ENCODE assay signal across 29 cellular contexts in genomic region chr15:63136742-63137141, GRCh38. TPM values are rescaled to one million over a fixed set of nuclear protein-coding genes. Genes with fewer than 3 reads are reported as not detected.
DNase-seq lines count a peak whose midpoint lies in the region; ATAC-seq, FAIRE-seq and TF ChIP-seq lines count a peak whose summit lies in the region.
"Had no signal": no experiment of that assay in that cellular context is flagged by ENCODE, and none has a peak within 500 bp of the region (broad histone marks: within the 10 kb centered on the region; RNA-seq: fewer than 3 reads in every experiment).

No MANE protein-coding gene starts in this region.

- FAIRE-seq in keratinocyte (lab: Jason Lieb, UNC): peak; percentile 13
- FAIRE-seq: colon had no signal

- no TSS peak for BruUV-seq in mammary epithelial cell (replicated peaks; lab: Mats Ljungman, UMichigan)

- no peaks in the 10 kb centered on the region for H3K9me2 ChIP-seq in SK-N-SH

- in situ Hi-C loops in mammary epithelial cell (cut with MboI; ENCODE audit: low sequenced_read_pairs in 2 of 2): no loop called here

- H3K4me2 ChIP-seq in SK-N-SH: 0 out of 2 replicates have a peak overlapping the region, but pooled peaks have one; percentile 5
- H3K4me2 ChIP-seq in mammary epithelial cell (ENCODE audit: insufficient read depth, low read depth, low read length): no peak overlapping the region
- H3K4me2 ChIP-seq in keratinocyte (ENCODE audit: control insufficient read depth, extremely low read depth, insufficient read depth, low read depth, low read length): no peak overlapping the region
- H3K4me2 ChIP-seq: neural progenitor cell, smooth muscle cell had no signal

- 96% methylated on average over 2 of the region's 2 CpGs for WGBS in SK-N-SH (ENCODE audit: low lambda C conversion rate)
- WGBS in mammary epithelial cell (ENCODE audit: low coverage, missing lambda C conversion rate): 93% methylated on average over 2 of the region's 2 CpGs
- 69 to 88% methylated on average over 2 of the region's 2 CpGs for WGBS in gastroesophageal sphincter (ENCODE audit: low coverage in 1 of 2), 2 donors

- no peak for TF ChIP-seq RAD21 in SK-N-SH (IDR thresholded peaks at IDR 0.05; ENCODE audit: low read length)

- no peaks in the 10 kb centered on the region for H3K27me3 ChIP-seq in SK-N-SH (ENCODE audit: insufficient read depth)
- no peaks in the 10 kb centered on the region for H3K27me3 ChIP-seq in mammary epithelial cell (ENCODE audit: insufficient read depth, low read length)
- no peaks in the 10 kb centered on the region for H3K27me3 ChIP-seq in keratinocyte (ENCODE audit: control insufficient read depth, extremely low read depth, insufficient read depth, low read length)
- H3K27me3 ChIP-seq in gastroesophageal sphincter: no peaks in the 10 kb centered on the region
- H3K27me3 ChIP-seq: body of pancreas, heart right ventricle, neural progenitor cell had no signal

- TF ChIP-seq EP300 in SK-N-SH (IDR thresholded peaks at IDR 0.05; ENCODE audit: borderline replicate concordance in 1 of 2, low read depth in 1 of 2, low read length in 1 of 2) (no peak), gastroesophageal sphincter (IDR thresholded peaks at IDR 0.05) (no peak)

- dilution Hi-C loops in mammary epithelial cell (cut with HindIII; ENCODE audit: low sequenced_read_pairs): no loop called here
- dilution Hi-C loops in keratinocyte (cut with MboI; ENCODE audit: extremely low pct_ligation_motif_present, low sequenced_read_pairs): no loop called here

- no peak for TF ChIP-seq POLR2A in gastroesophageal sphincter (IDR thresholded peaks at IDR 0.05)

- TF ChIP-seq CTCF in SK-N-SH (IDR thresholded peaks at IDR 0.05) (no peak), mammary epithelial cell (conservative IDR thresholded peaks at IDR 0.05 in 1 of 2, IDR thresholded peaks at IDR 0.05 in 1 of 2; ENCODE audit: extremely low read depth in 1 of 2, insufficient read depth in 1 of 2, low read depth in 1 of 2, low read length in 2 of 2) (no peak), keratinocyte (optimal IDR thresholded peaks at IDR 0.05 in 1 of 3, IDR thresholded peaks at IDR 0.05 in 1 of 3, conservative IDR thresholded peaks at IDR 0.05 in 1 of 3; ENCODE audit: extremely low read depth in 1 of 3, insufficient read depth in 2 of 3, low read length in 3 of 3) (no peak), gastroesophageal sphincter (IDR thresholded peaks at IDR 0.05) (no peak)

- H3F3A ChIP-seq in SK-N-SH (replicated peaks; ENCODE audit: insufficient read depth): peaks cover 52% of the 10 kb centered on the region

- peaks cover 0 to 33% of the 10 kb centered on the region in 2 experiments; a peak in 2 of 4 replicates for H3K4me1 ChIP-seq in SK-N-SH (ENCODE audit: control insufficient read depth in 1 of 2, insufficient read depth in 2 of 2, low read depth in 1 of 2, low read length in 1 of 2)
- H3K4me1 ChIP-seq in mammary epithelial cell (ENCODE audit: insufficient read depth, low read length): peaks cover 20% of the 10 kb centered on the region
- H3K4me1 ChIP-seq in keratinocyte (ENCODE audit: control insufficient read depth, extremely low read depth, insufficient read depth, low read length): peaks cover 10% of the 10 kb centered on the region
- H3K4me1 ChIP-seq in gastroesophageal sphincter: peaks cover 4 to 22% (median 5%) of the 10 kb centered on the region in 3 donors
- H3K4me1 ChIP-seq: body of pancreas, neural progenitor cell, psoas muscle had no signal

- no peaks in the 10 kb centered on the region for H4K20me1 ChIP-seq in SK-N-SH (ENCODE audit: insufficient read depth)
- no peaks in the 10 kb centered on the region for H4K20me1 ChIP-seq in mammary epithelial cell (ENCODE audit: insufficient read depth, low read length)
- no peaks in the 10 kb centered on the region for H4K20me1 ChIP-seq in keratinocyte (ENCODE audit: control insufficient read depth, extremely low read depth, insufficient read depth, low read length)

- DNase-seq in SK-N-SH (no peak), mammary epithelial cell (no peak), keratinocyte (ENCODE audit: low read depth, low spot score) (no peak), kidney glomerular epithelial cell (lab: John Stamatoyannopoulos, UW) (no peak), SIG-M5 (lab: John Stamatoyannopoulos, UW) (no peak), AG08395 (ENCODE audit: low spot score) (no peak)
- DNase-seq: activated CD4-positive, alpha-beta T cell treated with anti-CD3 and anti-CD28 coated beads for 36 hours; activated CD8-positive, alpha-beta memory T cell treated with anti-CD3 and anti-CD28 coated beads for 24 hours; activated naive CD4-positive, alpha-beta T cell treated with anti-CD3 and anti-CD28 coated beads, Interleukin-2, amount 50 U/mL, for 16 hours; activated T-cell treated with anti-CD3 and anti-CD28 coated beads, Interleukin-2, amount 50 U/mL, for 72 hours; body of pancreas; DND-41; GOT3; heart right ventricle; Kasumi-1; NCI-H1092; NCI-H1930; NCI-H345; NCI-H82; psoas muscle; SHP77; T-helper 1 cell had no signal

- H3K9me3 ChIP-seq in SK-N-SH (no peaks in the 10 kb centered on the region), mammary epithelial cell (replicated peaks; ENCODE audit: insufficient read depth, low read length) (no peaks in the 10 kb centered on the region), keratinocyte (ENCODE audit: control insufficient read depth, low read depth, low read length) (no peaks in the 10 kb centered on the region), gastroesophageal sphincter (no peaks in the 10 kb centered on the region)
- H3K9me3 ChIP-seq: body of pancreas, heart right ventricle, psoas muscle had no signal

- no peak for ATAC-seq in SK-N-SH treated with all-trans-retinoic acid at 6 μM for 48 hours
- no peak for ATAC-seq in gastroesophageal sphincter
- ATAC-seq: activated CD4-positive, alpha-beta T cell treated with anti-CD3 and anti-CD28 coated beads for 36 hours; body of pancreas; heart right ventricle; stimulated activated memory B cell treated with anti-CD40 and anti-IgM and Interleukin-4, amounts not matched to agents 10 μg/mL and 1 μg/mL and 100 μg/mL, for 72 hours had no signal

- POLR2A ChIA-PET in SK-N-SH (lab: Yijun Ruan, JAX): no interaction called here

- intact Hi-C loops in mammary epithelial cell (cut with micrococcal nuclease): loop anchor here (2.0 kb wide), 1 partner anchor 20 kb away; the partner anchor contains the start of gene RPS27L

- H3K36me3 ChIP-seq in SK-N-SH (replicated peaks in 1 of 2; ENCODE audit: control insufficient read depth in 1 of 2, insufficient read depth in 2 of 2, low read length in 1 of 2): peaks cover 4 to 16% of the 10 kb centered on the region in 2 experiments
- H3K36me3 ChIP-seq in mammary epithelial cell (ENCODE audit: insufficient read depth, low read length): peaks cover 4% of the 10 kb centered on the region
- H3K36me3 ChIP-seq in keratinocyte (ENCODE audit: control insufficient read depth in 2 of 2, extremely low read depth in 1 of 2, insufficient read depth in 2 of 2, low read length in 2 of 2): no peaks in the 10 kb centered on the region
- peaks cover 0 to 14% of the 10 kb centered on the region in 2 donors for H3K36me3 ChIP-seq in gastroesophageal sphincter
- H3K36me3 ChIP-seq: neural progenitor cell had no signal

- H3K27ac ChIP-seq in SK-N-SH (ENCODE audit: low read depth in 2 of 2, low read length in 1 of 2) (peak overlapping the region; percentile 26 to 91; a peak in 3 of 4 replicates), mammary epithelial cell (ENCODE audit: insufficient read depth, low read depth, low read length) (peak overlapping the region; percentile 97), keratinocyte (ENCODE audit: control insufficient read depth, insufficient read depth, low read length) (peak overlapping the region; percentile 36), gastroesophageal sphincter (no peak overlapping the region)
- H3K27ac ChIP-seq: 22Rv1, neural progenitor cell, psoas muscle had no signal

- H3K79me2 ChIP-seq in SK-N-SH (ENCODE audit: insufficient read depth) (peaks cover 20% of the 10 kb centered on the region; the same call in 1 of the 2 replicates), mammary epithelial cell (ENCODE audit: insufficient read depth, low read length) (no peaks in the 10 kb centered on the region), keratinocyte (ENCODE audit: control insufficient read depth, insufficient read depth, low read length) (no peaks in the 10 kb centered on the region)

- H2AFZ ChIP-seq in SK-N-SH (ENCODE audit: low read depth) (no peak overlapping the region), mammary epithelial cell (ENCODE audit: low read depth, low read length) (no peak overlapping the region), keratinocyte (ENCODE audit: control insufficient read depth, low read length) (no peak overlapping the region)
- H2AFZ ChIP-seq: neural progenitor cell had no signal

- peak overlapping the region; percentile 39; the same call in 1 of the 2 replicates for H3K9ac ChIP-seq in SK-N-SH
- no peak overlapping the region for H3K9ac ChIP-seq in mammary epithelial cell (ENCODE audit: insufficient read depth, low read length)
- no peak overlapping the region for H3K9ac ChIP-seq in keratinocyte (ENCODE audit: control insufficient read depth, extremely low read depth, insufficient read depth, low read length)
- H3K9ac ChIP-seq: neural progenitor cell had no signal

- H3K9me1 ChIP-seq in keratinocyte (ENCODE audit: control insufficient read depth, extremely low read depth, insufficient read depth, low read length): no peaks in the 10 kb centered on the region

- H3K4me3 ChIP-seq in SK-N-SH (ENCODE audit: low read depth in 2 of 2, low read length in 1 of 2) (no peak overlapping the region), mammary epithelial cell (replicated peaks in 1 of 3; ENCODE audit: insufficient read depth in 1 of 3, low read depth in 2 of 3, low read length in 3 of 3) (no peak overlapping the region), keratinocyte (ENCODE audit: control insufficient read depth in 2 of 3, extremely low read depth in 1 of 3, insufficient read depth in 2 of 3, low read depth in 1 of 3, low read length in 3 of 3) (no peak overlapping the region), gastroesophageal sphincter (no peak overlapping the region)
- H3K4me3 ChIP-seq: body of pancreas, heart right ventricle, neural progenitor cell, psoas muscle, smooth muscle cell had no signal

- CTCF ChIA-PET in SK-N-SH (lab: Yijun Ruan, JAX): interaction anchor here (0.6 to 1.3 kb wide), 3 partner anchors 12 to 193 kb away, joined by 3 to 4 read pairs (median 3); no protein-coding TSS in a partner anchor
- CTCF ChIA-PET in mammary epithelial cell (lab: Charles Lee; ENCODE audit: low non-redundant PET): no interaction called here

RNA-seq across cellular contexts. Expression of gene LACTB, which starts 15.1 kb away (rescaled TPM):
- polyA plus RNA-seq in SK-N-SH (2012; rRNA removed) (23.3 and 28.5 TPM in 2 replicates), mammary epithelial cell (8.6 TPM), keratinocyte (17.4 to 27.4 TPM (median 19.1 TPM) in 3 replicates)
- 32.3 and 44.5 TPM in 2 replicates for polyA plus RNA-seq in SK-N-SH (2012; cell fraction: cytosol; rRNA removed)
- 17.9 and 27.1 TPM in 2 replicates for polyA plus RNA-seq in SK-N-SH (2012; cell fraction: nucleus; rRNA removed)
- total RNA-seq in mammary epithelial cell (10 to 100 TPM; 17.3 to 23.0 TPM), gastroesophageal sphincter (10 to 100 TPM; 15.6 to 20.8 (median 17.3) TPM)
- polyA minus RNA-seq in mammary epithelial cell (17.0 TPM), keratinocyte (0.49 to 7.8 TPM (median 7.1 TPM) in 3 replicates)
- polyA plus RNA-seq in keratinocyte (2011; ENCODE audit: low read depth): 65.0 TPM
- polyA plus RNA-seq in keratinocyte (2011; cell fraction: cytosol; rRNA removed): 17.6 and 25.8 TPM in 2 replicates
- polyA plus RNA-seq in keratinocyte (2011; cell fraction: nucleus; rRNA removed): 19.3 and 27.2 TPM in 2 replicates
- polyA plus RNA-seq in keratinocyte (2012; ENCODE audit: low replicate concordance): 18.3 and 27.6 TPM in 2 replicates
- 8.4 TPM for polyA minus RNA-seq in keratinocyte (2011; cell fraction: cytosol; rRNA and poly(A)+ RNA removed)
- polyA minus RNA-seq in keratinocyte (2011; cell fraction: nucleus; rRNA and poly(A)+ RNA removed): 6.8 and 13.0 TPM in 2 replicates

RNA-seq across cellular contexts. Expression of gene RPS27L, which starts 20.5 kb away (rescaled TPM):
- polyA plus RNA-seq in SK-N-SH (2012; rRNA removed) (319 and 321 TPM in 2 replicates), mammary epithelial cell (113 TPM), keratinocyte (123 to 208 TPM (median 154 TPM) in 3 replicates)
- polyA plus RNA-seq in SK-N-SH (2012; cell fraction: cytosol; rRNA removed): 411 and 679 TPM in 2 replicates
- 82.3 and 147 TPM in 2 replicates for polyA plus RNA-seq in SK-N-SH (2012; cell fraction: nucleus; rRNA removed)
- total RNA-seq in mammary epithelial cell (100 to 1,000 TPM in 1 of 2 donors, 10 to 100 TPM in 1; 40.5 to 141 TPM), gastroesophageal sphincter (100 to 1,000 TPM in 3 of 4 donors, 10 to 100 TPM in 1; 85.1 to 118 (median 106) TPM)
- polyA minus RNA-seq in mammary epithelial cell (17.6 TPM), keratinocyte (15.4 to 36.3 TPM (median 20.9 TPM) in 3 replicates)
- 24.1 TPM for polyA plus RNA-seq in keratinocyte (2011; ENCODE audit: low read depth)
- 180 and 341 TPM in 2 replicates for polyA plus RNA-seq in keratinocyte (2011; cell fraction: cytosol; rRNA removed)
- 63.1 and 79.2 TPM in 2 replicates for polyA plus RNA-seq in keratinocyte (2011; cell fraction: nucleus; rRNA removed)
- polyA plus RNA-seq in keratinocyte (2012; ENCODE audit: low replicate concordance): 171 and 189 TPM in 2 replicates
- 46.2 TPM for polyA minus RNA-seq in keratinocyte (2011; cell fraction: cytosol; rRNA and poly(A)+ RNA removed)
- 7.2 and 18.6 TPM in 2 replicates for polyA minus RNA-seq in keratinocyte (2011; cell fraction: nucleus; rRNA and poly(A)+ RNA removed)

RNA-seq across cellular contexts. Expression of gene RAB8B, which starts 52.7 kb away (rescaled TPM):
- polyA plus RNA-seq in SK-N-SH (2012; rRNA removed) (4.7 and 5.4 TPM in 2 replicates), mammary epithelial cell (13.9 TPM), keratinocyte (26.4 to 34.6 TPM (median 31.2 TPM) in 3 replicates)
- polyA plus RNA-seq in SK-N-SH (2012; cell fraction: cytosol; rRNA removed): 8.9 and 12.6 TPM in 2 replicates
- 1.9 and 6.2 TPM in 2 replicates for polyA plus RNA-seq in SK-N-SH (2012; cell fraction: nucleus; rRNA removed)
- total RNA-seq in mammary epithelial cell (10 to 100 TPM; 20.6 to 36.3 TPM), gastroesophageal sphincter (10 to 100 TPM; 26.1 to 48.1 (median 33.0) TPM)
- polyA minus RNA-seq in mammary epithelial cell (56.8 TPM), keratinocyte (6.6 to 27.2 TPM (median 24.0 TPM) in 3 replicates)
- 53.6 TPM for polyA plus RNA-seq in keratinocyte (2011; ENCODE audit: low read depth)
- polyA plus RNA-seq in keratinocyte (2011; cell fraction: cytosol; rRNA removed): 42.9 and 50.0 TPM in 2 replicates
- polyA plus RNA-seq in keratinocyte (2011; cell fraction: nucleus; rRNA removed): 27.8 and 33.4 TPM in 2 replicates
- polyA plus RNA-seq in keratinocyte (2012; ENCODE audit: low replicate concordance): 22.4 and 27.3 TPM in 2 replicates
- 77.3 TPM for polyA minus RNA-seq in keratinocyte (2011; cell fraction: cytosol; rRNA and poly(A)+ RNA removed)
- 18.4 and 30.9 TPM in 2 replicates for polyA minus RNA-seq in keratinocyte (2011; cell fraction: nucleus; rRNA and poly(A)+ RNA removed)

Comparison
In these comparisons a context has a peak if more than half of its experiments do, and no peak if none do; other contexts are left out.
1. H3K27ac ChIP-seq: peak in SK-N-SH (2 of 2), mammary epithelial cell (single experiment) and keratinocyte (single experiment); none in gastroesophageal sphincter (0 of 4).